In genomic region chr17:7296189-7296861, GRCh38 we compare ENCODE assay signal across 8 cellular contexts. TPM values are rescaled to one million over a fixed set of nuclear protein-coding genes. Genes with fewer than 3 reads are reported as not detected.
DNase-seq lines count a peak whose midpoint lies in the region; ATAC-seq and TF ChIP-seq lines count a peak whose summit lies in the region.

No MANE protein-coding gene starts in this region.

- H3K9me3 ChIP-seq in BE2C, result no peaks in the 10 kb centered on the region

- no peaks in the 10 kb centered on the region for H3K36me3 ChIP-seq in BE2C
- H3K36me3 ChIP-seq in H7 (replicated peaks; ENCODE audit: control insufficient read depth, insufficient read depth, low read length), result no peaks in the 10 kb centered on the region

- H3K27me3 ChIP-seq in BE2C (peaks cover 28% of the 10 kb centered on the region), H7 (ENCODE audit: control insufficient read depth, insufficient read depth, low read length) (peaks cover 40% of the 10 kb centered on the region)

- H3K4me3 ChIP-seq in BE2C (ENCODE audit: low read depth, low read length), result no peak overlapping the region
- H3K4me3 ChIP-seq in H7 (ENCODE audit: insufficient read depth, low read depth, low read length), result no peak overlapping the region; the same call in 1 of the 2 replicates

- peak; percentile 64 for TF ChIP-seq CTCF in BE2C (IDR thresholded peaks at IDR 0.05; ENCODE audit: low read depth, low read length)

- H3K4me1 ChIP-seq in BE2C, result no peaks in the 10 kb centered on the region

- ATAC-seq in HG03139 (IDR thresholded peaks at IDR 0.05; ENCODE audit: unreplicated experiment), result no peak

- DNase-seq in BE2C (peak; percentile 80), H7 (peak; percentile 96), NCI-H510A treated with DMSO at 0.1 percent for 48 hours (lab: John Stamatoyannopoulos, UW) (peak; percentile 77), lung microvascular endothelial cell (ENCODE audit: low read depth in 2 of 2) (peak; percentile 81 to 83)
- DNase-seq in activated CD4-positive, alpha-beta T cell treated with anti-CD3 and anti-CD28 coated beads, Interleukin-2, amount 50 U/mL, for 1 hour, result peak; percentile 48
- DNase-seq in effector CD8-positive, alpha-beta T cell (lab: John Stamatoyannopoulos, UW), result peak; percentile 38
- DNase-seq in stimulated activated CD8-positive, alpha-beta memory T cell treated with anti-CD3 and anti-CD28 coated beads, Interleukin-15, amount 100 ng/mL, for 24 hours (ENCODE audit: low read depth), result peak; percentile 59

RNA-seq across cellular contexts. Expression of gene YBX2, which starts 1.9 kb away (rescaled TPM):
- polyA plus RNA-seq in BE2C (2012; ENCODE audit: insufficient read depth, insufficient read length, low read depth), result not detected
- 12.2 and 21.8 TPM in 2 replicates for total RNA-seq in H7 (2014; rRNA removed; shearing (Covaris generic))
- total RNA-seq in lung microvascular endothelial cell, result under 0.01 TPM in 2 replicates

RNA-seq across cellular contexts. Expression of gene EIF5A, which starts 11.1 kb away (rescaled TPM):
- 805 TPM for polyA plus RNA-seq in BE2C (2012; ENCODE audit: insufficient read depth, insufficient read length, low read depth)
- total RNA-seq in H7 (2014; rRNA removed; shearing (Covaris generic)), result 865 and 1,116 TPM in 2 replicates
- total RNA-seq in lung microvascular endothelial cell, result 385 and 487 TPM in 2 replicates

RNA-seq across cellular contexts. Expression of gene SLC2A4, which starts 14.8 kb away (rescaled TPM):
- polyA plus RNA-seq in BE2C (2012; ENCODE audit: insufficient read depth, insufficient read length, low read depth), result not detected
- total RNA-seq in H7 (2014; rRNA removed; shearing (Covaris generic)), result 3.8 and 6.6 TPM in 2 replicates
- 0.22 and 0.60 TPM in 2 replicates for total RNA-seq in lung microvascular endothelial cell

RNA-seq across cellular contexts. Expression of gene GPS2, which starts 18.8 kb away (rescaled TPM):
- polyA plus RNA-seq in BE2C (2012; ENCODE audit: insufficient read depth, insufficient read length, low read depth), result 123 TPM
- total RNA-seq in H7 (2014; rRNA removed; shearing (Covaris generic)), result 52.8 and 60.2 TPM in 2 replicates
- total RNA-seq in lung microvascular endothelial cell, result 22.9 and 33.5 TPM in 2 replicates

RNA-seq across cellular contexts. Expression of gene NEURL4, which starts 32.8 kb away (rescaled TPM):
- 55.3 TPM for polyA plus RNA-seq in BE2C (2012; ENCODE audit: insufficient read depth, insufficient read length, low read depth)
- 33.5 and 34.1 TPM in 2 replicates for total RNA-seq in H7 (2014; rRNA removed; shearing (Covaris generic))
- 7.4 and 13.1 TPM in 2 replicates for total RNA-seq in lung microvascular endothelial cell

Comparison
In these comparisons a context has a peak if more than half of its experiments do, and no peak if none do; other contexts are left out.
1. DNase-seq: peak in every context shown above with its lines; median percentile 96 in H7; 82 in lung microvascular endothelial cell; 80 in BE2C; 77 in NCI-H510A treated with DMSO at 0.1 percent for 48 hours; 59 in stimulated activated CD8-positive, alpha-beta memory T cell treated with anti-CD3 and anti-CD28 coated beads, Interleukin-15, amount 100 ng/mL, for 24 hours; 48 in activated CD4-positive, alpha-beta T cell treated with anti-CD3 and anti-CD28 coated beads, Interleukin-2, amount 50 U/mL, for 1 hour; 38 in effector CD8-positive, alpha-beta T cell.
2. RNA of gene YBX2, which starts 1.9 kb away (total RNA-seq): 12.2 to 21.8 TPM in H7; under 0.01 TPM in lung microvascular endothelial cell; every median in the first group is over 10 times any median in the second.